In genomic region chrX:44874481-44875184, GRCh38 we compare ENCODE assay signal across 8 cellular contexts. TPM values are rescaled to one million over a fixed set of nuclear protein-coding genes. Genes with fewer than 3 reads are reported as not detected.
DNase-seq lines count a peak whose midpoint lies in the region; ATAC-seq, FAIRE-seq and TF ChIP-seq lines count a peak whose summit lies in the region.

No MANE protein-coding gene starts in this region.

- H3K4me1 Mint-ChIP-seq in central memory CD8-positive, alpha-beta T cell = peaks cover 6% of the 10 kb centered on the region

- peak overlapping the region; percentile 70 for H3K27ac Mint-ChIP-seq in central memory CD8-positive, alpha-beta T cell (ENCODE audit: low read depth)

- peaks cover 8% of the 10 kb centered on the region for H3K36me3 Mint-ChIP-seq in central memory CD8-positive, alpha-beta T cell (ENCODE audit: insufficient read depth)

- peak overlapping the region; percentile 90 for H3K4me3 Mint-ChIP-seq in central memory CD8-positive, alpha-beta T cell

- intact Hi-C loops in left colon (cut with DNase I, micrococcal nuclease) = no loop called here

- H3K27me3 Mint-ChIP-seq in central memory CD8-positive, alpha-beta T cell = no peaks in the 10 kb centered on the region

- peak; percentile 51 for FAIRE-seq in D721Med (lab: Jason Lieb, UNC)

- no peak for ATAC-seq in central memory CD8-positive, alpha-beta T cell (replicated peaks; ENCODE audit: extremely low read depth, poor library complexity, severe bottlenecking)
- ATAC-seq in left colon = peak; percentile 10
- ATAC-seq in GM19467 (IDR thresholded peaks at IDR 0.05; ENCODE audit: unreplicated experiment) = no peak
- no peak for ATAC-seq in GM19452 (IDR thresholded peaks at IDR 0.05; ENCODE audit: unreplicated experiment)

- DNase-seq in D721Med (ENCODE audit: insufficient read length, low spot score) (no peak), HuH-7.5 (ENCODE audit: low spot score) (peak; percentile 27), T-helper 22 cell (ENCODE audit: low read depth) (peak; percentile 40), left colon (peak; percentile 36 to 39)
- DNase-seq in central memory CD8-positive, alpha-beta T cell (ENCODE audit: low spot score in 2 of 2) = no peak
- DNase-seq in stimulated activated CD8-positive, alpha-beta memory T cell treated with anti-CD3 and anti-CD28 coated beads, Interleukin-12 subunit alpha, Interleukin-12 subunit beta, amount 100 ng/mL, for 1 hour (ENCODE audit: low read depth) = peak; percentile 10

- TF ChIP-seq CTCF in D721Med (IDR thresholded peaks at IDR 0.05; ENCODE audit: insufficient read depth, missing control alignments) = no peak

- H3K9me3 Mint-ChIP-seq in central memory CD8-positive, alpha-beta T cell = no peaks in the 10 kb centered on the region

RNA-seq across cellular contexts. Expression of gene KDM6A, which starts 1.6 kb away (rescaled TPM):
- total RNA-seq in left colon = 10 to 100 TPM; 38.5 to 42.2 TPM

RNA-seq across cellular contexts. Expression of gene DUSP21, which starts 30.8 kb away (rescaled TPM):
- total RNA-seq in left colon = not detected

Comparison
In these comparisons a context has a peak if more than half of its experiments do, and no peak if none do; other contexts are left out.
1. DNase-seq: peak in HuH-7.5 (single experiment), T-helper 22 cell (single experiment), left colon (2 of 2) and stimulated activated CD8-positive, alpha-beta memory T cell treated with anti-CD3 and anti-CD28 coated beads, Interleukin-12 subunit alpha, Interleukin-12 subunit beta, amount 100 ng/mL, for 1 hour (single experiment); none in D721Med (single experiment) and central memory CD8-positive, alpha-beta T cell (0 of 2).